In the genomic region with DNA sequence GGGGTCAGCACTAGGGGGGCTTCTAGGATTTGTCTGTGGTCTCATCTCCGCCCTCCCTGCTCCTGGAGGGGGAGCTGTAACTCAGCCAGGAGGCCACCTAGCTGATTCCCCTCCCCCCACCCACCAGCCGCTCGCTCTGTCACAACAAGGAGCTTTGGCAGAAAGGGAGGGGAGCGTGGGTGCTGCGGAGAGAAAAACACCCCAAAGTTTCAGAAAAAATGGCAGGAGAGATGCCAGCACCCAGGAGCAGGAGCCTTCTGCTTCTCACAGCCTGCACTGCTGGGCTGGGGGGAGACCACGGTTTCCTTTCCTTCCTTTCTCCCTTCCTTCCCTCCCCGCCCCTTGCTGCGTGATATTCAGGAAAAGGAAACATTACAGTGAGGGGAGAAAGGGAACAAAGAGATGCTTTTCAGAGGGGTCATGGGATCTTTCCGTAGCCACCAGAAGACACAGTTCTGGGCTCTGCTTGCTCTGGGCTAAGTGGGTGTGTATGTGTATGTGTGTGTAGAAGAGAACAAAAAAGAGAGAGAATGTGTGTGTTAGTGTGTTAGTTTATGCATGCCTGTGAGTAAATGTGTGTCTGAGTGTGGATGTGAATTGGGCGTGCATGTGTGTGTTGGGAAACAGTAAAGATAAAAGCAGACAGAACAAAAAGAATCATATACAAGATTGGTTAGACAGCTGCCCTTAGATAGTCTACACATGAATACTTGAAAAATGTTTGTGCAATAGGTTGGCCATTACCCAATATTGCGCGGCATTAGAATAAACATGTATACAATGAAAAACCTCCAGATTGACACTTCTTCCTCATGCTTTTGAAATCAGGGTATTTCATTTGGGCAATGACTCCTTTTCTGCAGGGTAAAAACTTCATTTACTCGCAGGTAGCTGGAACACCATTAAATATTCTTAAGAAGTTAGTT, we compare ENCODE assay signal across 8 cellular contexts. TPM values are rescaled to one million over a fixed set of nuclear protein-coding genes. Genes with fewer than 3 reads are reported as not detected.
A peak's percentile ranks its signal among the peaks of the same experiment; 100 is the strongest.
DNase-seq lines count a peak whose midpoint lies in the region; FAIRE-seq lines count a peak whose summit lies in the region.

No MANE protein-coding gene starts in this region.

- no peak for FAIRE-seq in HTR-8/SVneo (lab: Jason Lieb, UNC)

- H3K79me1 ChIP-seq in mesenchymal stem cell (replicated peaks; ENCODE audit: low read length, poor library complexity, severe bottlenecking): no peaks in the 10 kb centered on the region

- H4K91ac ChIP-seq in mesenchymal stem cell (ENCODE audit: low read length): peak overlapping the region; percentile 90

- no peaks in the 10 kb centered on the region for H3K9me3 Mint-ChIP-seq in dendritic cell treated with granulocyte-macrophage colony-stimulating factor and Interleukin-4, amounts not matched to agents 40 ng/mL and 50 ng/mL, for 4 days

- peaks cover 0 to 6% of the 10 kb centered on the region in 2 experiments for H3K27me3 ChIP-seq in mesenchymal stem cell (ENCODE audit: control insufficient read depth in 1 of 2, insufficient read depth in 1 of 2, low read length in 2 of 2)

- no peaks in the 10 kb centered on the region for H3K36me3 Mint-ChIP-seq in dendritic cell treated with granulocyte-macrophage colony-stimulating factor and Interleukin-4, amounts not matched to agents 40 ng/mL and 50 ng/mL, for 4 days (ENCODE audit: low read depth)

- H3K14ac ChIP-seq in mesenchymal stem cell (ENCODE audit: low read length in 2 of 2): peak overlapping the region in 1 of 2 experiments; percentile 76

- H3K23ac ChIP-seq in mesenchymal stem cell (ENCODE audit: low read length in 2 of 2): no peak overlapping the region

- H3K4me3 ChIP-seq in mesenchymal stem cell (ENCODE audit: insufficient read depth in 1 of 2, low read depth in 1 of 2, low read length in 2 of 2): peak overlapping the region; percentile 41 to 67

- no peaks in the 10 kb centered on the region for H3K36me3 ChIP-seq in mesenchymal stem cell (ENCODE audit: control insufficient read depth in 1 of 2, insufficient read depth in 2 of 2, low read depth in 1 of 2, low read length in 2 of 2)

- H3K18ac ChIP-seq in mesenchymal stem cell (ENCODE audit: low read depth in 1 of 2, low read length in 2 of 2): peak overlapping the region; percentile 74 to 75

- H3K4ac ChIP-seq in mesenchymal stem cell (ENCODE audit: low read depth in 1 of 2, low read length in 2 of 2): peak overlapping the region; percentile 73 to 92

- peaks cover 11% of the 10 kb centered on the region for H3K4me1 ChIP-seq in mesenchymal stem cell (ENCODE audit: control insufficient read depth, insufficient read depth, low read depth, low read length)

- H3K9me3 ChIP-seq in mesenchymal stem cell (ENCODE audit: control insufficient read depth, low read length): no peaks in the 10 kb centered on the region

- peak overlapping the region; percentile 63 for H3K9ac ChIP-seq in mesenchymal stem cell (ENCODE audit: low read length)

- peak overlapping the region; percentile 66 for H2AFZ ChIP-seq in mesenchymal stem cell (ENCODE audit: low read depth, low read length)

- peak; percentile 12 for DNase-seq in stimulated activated CD4-positive, alpha-beta T cell treated with anti-CD3 and anti-CD28 coated beads, Interleukin-15, amount 100 ng/mL, for 24 hours
- no peak for DNase-seq in stimulated activated CD4-positive, alpha-beta T cell treated with anti-CD3 and anti-CD28 coated beads, Interleukin-1b, Interleukin-23, amount 100 ng/mL, for 48 hours
- DNase-seq in mesenchymal stem cell: peak; percentile 66
- no peak for DNase-seq in AML-193 (lab: John Stamatoyannopoulos, UW)
- no peak for DNase-seq in COLO668 (lab: John Stamatoyannopoulos, UW; ENCODE audit: unreplicated experiment)
- no peak for DNase-seq in NCI-H128 (lab: John Stamatoyannopoulos, UW; ENCODE audit: unreplicated experiment)
- DNase-seq in HTR-8/SVneo (ENCODE audit: insufficient read length, low spot score): no peak

- peak overlapping the region; percentile 87 for H2BK120ac ChIP-seq in mesenchymal stem cell (ENCODE audit: low read depth, low read length)

- peak overlapping the region; percentile 6 for H3K4me3 Mint-ChIP-seq in dendritic cell treated with granulocyte-macrophage colony-stimulating factor and Interleukin-4, amounts not matched to agents 40 ng/mL and 50 ng/mL, for 4 days

- peak overlapping the region; percentile 59 for H2BK12ac ChIP-seq in mesenchymal stem cell (ENCODE audit: low read length in 2 of 2)

- intact Hi-C loops in dendritic cell treated with granulocyte-macrophage colony-stimulating factor and Interleukin-4, amounts not matched to agents 40 ng/mL and 50 ng/mL, for 4 days (cut with micrococcal nuclease): no loop called here

- H2BK15ac ChIP-seq in mesenchymal stem cell (ENCODE audit: low read depth, poor library complexity, severe bottlenecking): peak overlapping the region; percentile 82

- no peak overlapping the region for H3K27ac ChIP-seq in mesenchymal stem cell (ENCODE audit: low read length, poor library complexity, severe bottlenecking)

- H2BK5ac ChIP-seq in mesenchymal stem cell (ENCODE audit: low read depth, low read length, poor library complexity, severe bottlenecking): no peak overlapping the region

- peaks cover 26% of the 10 kb centered on the region for H3K27me3 Mint-ChIP-seq in dendritic cell treated with granulocyte-macrophage colony-stimulating factor and Interleukin-4, amounts not matched to agents 40 ng/mL and 50 ng/mL, for 4 days

- peak overlapping the region; percentile 65 for H3K4me2 ChIP-seq in mesenchymal stem cell (ENCODE audit: low read length, poor library complexity, severe bottlenecking)

- no peak overlapping the region for H2AK5ac ChIP-seq in mesenchymal stem cell (ENCODE audit: low read length, severe bottlenecking)

- peak overlapping the region; percentile 45 for H3K27ac Mint-ChIP-seq in dendritic cell treated with granulocyte-macrophage colony-stimulating factor and Interleukin-4, amounts not matched to agents 40 ng/mL and 50 ng/mL, for 4 days

- 30% methylated on average over 6 of the region's 13 CpGs for WGBS in mesenchymal stem cell

- H3K4me1 Mint-ChIP-seq in dendritic cell treated with granulocyte-macrophage colony-stimulating factor and Interleukin-4, amounts not matched to agents 40 ng/mL and 50 ng/mL, for 4 days (ENCODE audit: low read depth): peaks cover 15% of the 10 kb centered on the region

- H4K8ac ChIP-seq in mesenchymal stem cell (ENCODE audit: low read length): peak overlapping the region; percentile 97

RNA-seq across cellular contexts. Expression of gene HSPA9, which starts 36.4 kb away (rescaled TPM):
- 157 TPM for polyA plus RNA-seq in mesenchymal stem cell (2013, experiment 1 of 2)
- 152 TPM for polyA plus RNA-seq in mesenchymal stem cell (2013, experiment 2 of 2)

Comparison
In these comparisons a context has a peak if more than half of its experiments do, and no peak if none do; other contexts are left out.
1. DNase-seq: peak in stimulated activated CD4-positive, alpha-beta T cell treated with anti-CD3 and anti-CD28 coated beads, Interleukin-15, amount 100 ng/mL, for 24 hours (single experiment) and mesenchymal stem cell (single experiment); none in stimulated activated CD4-positive, alpha-beta T cell treated with anti-CD3 and anti-CD28 coated beads, Interleukin-1b, Interleukin-23, amount 100 ng/mL, for 48 hours (single experiment), AML-193 (0 of 2), COLO668 (single experiment), NCI-H128 (single experiment) and HTR-8/SVneo (single experiment).